In the genomic region with DNA sequence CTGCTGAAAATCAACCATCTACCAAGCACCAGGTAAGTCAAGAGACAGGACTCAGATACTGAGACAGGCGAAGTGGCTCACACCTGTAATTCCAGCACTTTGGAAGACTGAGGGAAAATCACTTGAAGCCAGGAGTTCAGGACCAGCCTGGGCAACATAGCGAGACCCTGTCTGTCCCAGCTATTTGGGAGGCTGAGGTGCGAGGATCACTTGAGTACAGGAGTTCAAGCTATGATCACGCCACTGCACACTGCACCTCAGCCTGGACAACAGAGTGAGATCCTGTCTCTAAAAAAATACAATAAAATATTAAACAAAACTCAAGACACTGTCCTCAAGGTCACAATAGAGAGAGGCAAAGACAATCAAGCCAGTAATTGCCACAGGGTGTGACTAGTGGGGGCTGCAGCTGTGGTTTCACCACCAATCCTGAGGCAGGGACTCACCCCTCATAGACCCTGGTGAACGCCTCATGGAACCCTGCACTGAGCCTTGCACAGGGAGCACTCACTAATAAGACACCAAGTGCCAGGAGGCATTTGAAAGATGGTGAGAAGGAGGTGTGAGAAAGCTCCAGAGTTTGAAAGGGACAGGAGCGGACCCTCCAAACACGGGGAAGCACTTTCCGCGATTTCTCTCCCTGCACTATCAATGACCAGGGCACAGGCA, we compare ENCODE assay signal across 8 cellular contexts. TPM values are rescaled to one million over a fixed set of nuclear protein-coding genes. Genes with fewer than 3 reads are reported as not detected.
DNase-seq lines count a peak whose midpoint lies in the region; ATAC-seq, FAIRE-seq and TF ChIP-seq lines count a peak whose summit lies in the region.

No MANE protein-coding gene starts in this region.

- H3K4me3 ChIP-seq in AG10803 (ENCODE audit: low read length) = peak overlapping the region; percentile 93
- peak overlapping the region; percentile 87 for H3K4me3 ChIP-seq in HUES48 (ENCODE audit: low read depth, low read length)
- peak overlapping the region; percentile 95 for H3K4me3 ChIP-seq in K562
- peak overlapping the region; percentile 87 for H3K4me3 ChIP-seq in mesodermal cell (ENCODE audit: extremely low read depth, insufficient read depth, low read length, poor library complexity, severe bottlenecking)

- in situ Hi-C loops in K562 (cut with MboI) = no loop called here

- no peak for DNase-seq in AG10803 (ENCODE audit: low read depth)
- no peak for DNase-seq in K562 (ENCODE audit: extremely low read depth in 1 of 4, low spot score in 3 of 4)
- no peak for DNase-seq in GM12892 (ENCODE audit: insufficient read length)
- no peak for DNase-seq in NCI-H187 (lab: John Stamatoyannopoulos, UW)

- H3K4me1 ChIP-seq in HUES48 (ENCODE audit: control insufficient read depth, insufficient read depth, low read length) = no peaks in the 10 kb centered on the region; the same call in 1 of the 2 replicates
- H3K4me1 ChIP-seq in K562 (replicated peaks in 1 of 2; ENCODE audit: control insufficient read depth in 2 of 2, insufficient read depth in 2 of 2, low read length in 2 of 2) = peaks cover 20 to 31% of the 10 kb centered on the region in 2 experiments; a peak in 4 of 5 replicates
- H3K4me1 ChIP-seq in mesodermal cell (ENCODE audit: control insufficient read depth, insufficient read depth, low read length, poor library complexity, severe bottlenecking) = peaks cover 17% of the 10 kb centered on the region

- intact Hi-C loops in K562 (cut with micrococcal nuclease) = no loop called here

- H3K9me1 ChIP-seq in K562 (ENCODE audit: control insufficient read depth, insufficient read depth, low read length) = peaks cover 15% of the 10 kb centered on the region

- TF ChIP-seq CTCF in AG10803 (conservative IDR thresholded peaks at IDR 0.05; ENCODE audit: low read length) = no peak
- TF ChIP-seq CTCF in K562 (IDR thresholded peaks at IDR 0.05 in 2 of 3, conservative IDR thresholded peaks at IDR 0.05 in 1 of 3; ENCODE audit: insufficient read depth in 2 of 3, low read depth in 1 of 3, low read length in 3 of 3) = no peak

- TF ChIP-seq RAD21 in K562 (CRISPR knock-in tag; conservative IDR thresholded peaks at IDR 0.05 in 1 of 2, IDR thresholded peaks at IDR 0.05 in 1 of 2) = no peak

- no peaks in the 10 kb centered on the region for H3K27me3 ChIP-seq in HUES48 (ENCODE audit: control insufficient read depth, insufficient read depth, low read length)
- H3K27me3 ChIP-seq in K562 (ENCODE audit: control insufficient read depth in 2 of 2, insufficient read depth in 2 of 2, low read length in 2 of 2) = no peaks in the 10 kb centered on the region

- FAIRE-seq in K562 (lab: Jason Lieb, UNC) (no peak), GM12892 (lab: Jason Lieb, UNC) (no peak)

- H3K4me2 ChIP-seq in K562 (ENCODE audit: insufficient read depth, low read length) = peak overlapping the region; percentile 97

- ATAC-seq in K562 (0 out of 3 replicates have a peak, but pooled peaks have one; percentile 7), HG03095 (IDR thresholded peaks at IDR 0.05; ENCODE audit: unreplicated experiment) (no peak), GM19463 (IDR thresholded peaks at IDR 0.05; ENCODE audit: unreplicated experiment) (no peak)

- no peak for TF ChIP-seq POLR2A in K562 (conservative IDR thresholded peaks at IDR 0.05)
- no peak; the same call in 1 of the 2 replicates for TF ChIP-seq POLR2A in GM12892 (IDR thresholded peaks at IDR 0.05; ENCODE audit: low read depth, low read length)

- CTCF ChIA-PET in K562 (lab: Yijun Ruan, JAX; ENCODE audit: low intra/inter-chr PET ratio) = interaction anchor here (1.4 kb wide), 1 partner anchor 39 kb away, joined by 3 read pairs; no protein-coding TSS in a partner anchor

- H3K9me3 ChIP-seq in HUES48 (ENCODE audit: control insufficient read depth, insufficient read depth, low read length) (no peaks in the 10 kb centered on the region), K562 (replicated peaks; ENCODE audit: control insufficient read depth, insufficient read depth, low read depth, low read length) (no peaks in the 10 kb centered on the region), mesodermal cell (ENCODE audit: control insufficient read depth, low read length) (no peaks in the 10 kb centered on the region)

- WGBS in K562 (ENCODE audit: insufficient coverage, low coverage, missing lambda C conversion rate) = 36% methylated on average over 9 of the region's 9 CpGs
- WGBS in mesodermal cell (ENCODE audit: insufficient coverage in 2 of 2), 2 experiments = 78 to 91% methylated on average over 8 of the region's 9 CpGs

- no peak overlapping the region for H3K27ac ChIP-seq in HUES48 (ENCODE audit: low read depth, low read length)
- peak overlapping the region; percentile 94 for H3K27ac ChIP-seq in K562 (ENCODE audit: extremely low read depth, low read depth, low read length)
- no peak overlapping the region for H3K27ac ChIP-seq in mesodermal cell (ENCODE audit: low read depth, low read length, severe bottlenecking)

- peaks cover 55% of the 10 kb centered on the region for H4K20me1 ChIP-seq in K562 (replicated peaks; ENCODE audit: control insufficient read depth, insufficient read depth, low read length)

- peak overlapping the region; percentile 95 for H3K9ac ChIP-seq in HUES48 (ENCODE audit: low read depth, low read length)
- peak overlapping the region; percentile 98 to 99 for H3K9ac ChIP-seq in K562 (ENCODE audit: insufficient read depth in 1 of 2, low read depth in 2 of 2, low read length in 2 of 2)

- peaks cover 67% of the 10 kb centered on the region for H3K79me2 ChIP-seq in K562 (ENCODE audit: control insufficient read depth, insufficient read depth, low read length)

- POLR2A ChIA-PET in K562 (lab: Yijun Ruan, JAX) = interaction anchor here (0.5 to 5.6 kb wide), 12 partner anchors 8 to 878 kb away, joined by 3 to 130 read pairs (median 4); a partner anchor contains a TSS

- H2AFZ ChIP-seq in K562 (ENCODE audit: low read depth, low read length) = no peak overlapping the region

- peaks cover 59% of the 10 kb centered on the region for H3K36me3 ChIP-seq in HUES48 (ENCODE audit: control insufficient read depth, insufficient read depth, low read length)
- H3K36me3 ChIP-seq in K562 (ENCODE audit: control insufficient read depth, insufficient read depth, low read length) = peaks cover 65% of the 10 kb centered on the region
- H3K36me3 ChIP-seq in mesodermal cell (ENCODE audit: control insufficient read depth, insufficient read depth, low read length) = peaks cover 59% of the 10 kb centered on the region

- BruUV-seq in K562 (replicated peaks; lab: Mats Ljungman, UMichigan) = no TSS peak

- TF ChIP-seq EP300 in K562 (IDR thresholded peaks at IDR 0.05; ENCODE audit: low read length) = no peak

TF ChIP-seq in K562, 482 proteins besides CTCF, POLR2A, EP300 and RAD21 (continues in another document):
- TF ChIP-seq, protein P1, sequence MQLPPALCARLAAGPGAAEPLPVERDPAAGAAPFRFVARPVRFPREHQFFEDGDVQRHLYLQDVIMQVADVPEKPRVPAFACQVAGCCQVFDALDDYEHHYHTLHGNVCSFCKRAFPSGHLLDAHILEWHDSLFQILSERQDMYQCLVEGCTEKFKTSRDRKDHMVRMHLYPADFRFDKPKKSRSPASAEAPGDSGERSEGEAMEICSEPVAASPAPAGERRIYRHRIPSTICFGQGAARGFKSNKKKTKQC (CRISPR knock-in tag; IDR thresholded peaks at IDR 0.05) = no peak
- TF ChIP-seq ZC3H4 (CRISPR knock-in tag; IDR thresholded peaks at IDR 0.05; ENCODE audit: borderline replicate concordance) = 0 out of 2 replicates have a peak, but pooled peaks have one; percentile 49

RNA-seq across cellular contexts. Expression of a gene that starts 1.7 kb away (rescaled TPM):
- 199 and 404 TPM in 2 replicates for total RNA-seq in K562 (2011; cell fraction: chromatin; rRNA removed; ENCODE audit: low replicate concordance)
- 262 and 289 TPM in 2 replicates for total RNA-seq in K562 (2011; cell fraction: nucleolus; rRNA removed)
- 279 and 385 TPM in 2 replicates for total RNA-seq in K562 (2011; cell fraction: nucleoplasm; rRNA removed)
- total RNA-seq in K562 (2014; rRNA removed) (57.7 and 72.7 TPM in 2 replicates), K562 (2014; rRNA removed; fragmentation: Illumina TruSeq; extraction: Trizol) (66.3 and 73.6 TPM in 2 replicates), K562 (2015; rRNA removed; fragmentation: Illumina TruSeq; extraction: Trizol) (69.9 and 74.3 TPM in 2 replicates), K562 (2021) (106 and 112 TPM in 2 replicates)
- polyA plus RNA-seq in K562 (2011; rRNA removed) (38.8 and 50.3 TPM in 2 replicates), K562 (2014; fragmentation: Illumina TruSeq; extraction: Trizol) (32.6 and 39.0 TPM in 2 replicates), K562 (2014; fragmentation: Nextera tagmentation; extraction: Ambion mirVana) (10 to 100 TPM; 29.8 to 35.9 TPM), K562 (2014; rRNA removed) (72.2 and 73.2 TPM in 2 replicates)
- 46.3 and 48.3 TPM in 2 replicates for polyA plus RNA-seq in K562 (2011; cell fraction: cytosol; rRNA removed)
- 168 and 245 TPM in 2 replicates for polyA plus RNA-seq in K562 (2011; cell fraction: nucleus; rRNA removed)
- 55.7 and 78.9 TPM in 2 replicates for polyA plus RNA-seq in K562 (2012)
- 318 and 400 TPM in 2 replicates for polyA minus RNA-seq in K562 (2011; rRNA and poly(A)+ RNA removed)
- 171 and 228 TPM in 2 replicates for polyA minus RNA-seq in K562 (2011; cell fraction: cytosol; rRNA and poly(A)+ RNA removed)
- 155 and 182 TPM in 2 replicates for polyA minus RNA-seq in K562 (2011; cell fraction: nucleus; rRNA and poly(A)+ RNA removed)
- polyA plus RNA-seq in mesodermal cell (2013, experiment 1 of 2) = 43.6 TPM
- polyA plus RNA-seq in mesodermal cell (2013, experiment 2 of 2) = 42.7 TPM
- polyA plus RNA-seq in GM12892 (2012; ENCODE audit: missing spikeins) = 43.5 TPM

RNA-seq across cellular contexts. Expression of a gene that starts 39.2 kb away (rescaled TPM):
- total RNA-seq in K562 (2011; cell fraction: chromatin; rRNA removed; ENCODE audit: low replicate concordance) = 43.1 and 99.4 TPM in 2 replicates
- 19.2 and 27.8 TPM in 2 replicates for total RNA-seq in K562 (2011; cell fraction: nucleolus; rRNA removed)
- total RNA-seq in K562 (2011; cell fraction: nucleoplasm; rRNA removed) = 47.1 and 72.9 TPM in 2 replicates
- total RNA-seq in K562 (2014; rRNA removed) = 11.6 and 14.7 TPM in 2 replicates
- 18.5 and 21.2 TPM in 2 replicates for total RNA-seq in K562 (2014; rRNA removed; fragmentation: Illumina TruSeq; extraction: Trizol)
- total RNA-seq in K562 (2015; rRNA removed; fragmentation: Illumina TruSeq; extraction: Trizol) = 17.7 and 18.6 TPM in 2 replicates
- total RNA-seq in K562 (2021) = 21.7 and 23.8 TPM in 2 replicates
- 12.5 and 13.6 TPM in 2 replicates for polyA plus RNA-seq in K562 (2011; rRNA removed)
- 5.0 and 7.1 TPM in 2 replicates for polyA plus RNA-seq in K562 (2011; cell fraction: cytosol; rRNA removed)
- 29.2 and 35.6 TPM in 2 replicates for polyA plus RNA-seq in K562 (2011; cell fraction: nucleus; rRNA removed)
- 14.6 and 16.4 TPM in 2 replicates for polyA plus RNA-seq in K562 (2012)
- 21.1 and 25.6 TPM in 2 replicates for polyA plus RNA-seq in K562 (2014; fragmentation: Illumina TruSeq; extraction: Trizol)
- polyA plus RNA-seq in K562 (2014; fragmentation: Nextera tagmentation; extraction: Ambion mirVana) = 1 to 10 TPM; 4.3 to 6.0 TPM
- 11.3 and 11.7 TPM in 2 replicates for polyA plus RNA-seq in K562 (2014; rRNA removed)
- 33.0 and 33.6 TPM in 2 replicates for polyA minus RNA-seq in K562 (2011; rRNA and poly(A)+ RNA removed)
- 14.9 and 19.5 TPM in 2 replicates for polyA minus RNA-seq in K562 (2011; cell fraction: cytosol; rRNA and poly(A)+ RNA removed)
- 28.1 and 41.1 TPM in 2 replicates for polyA minus RNA-seq in K562 (2011; cell fraction: nucleus; rRNA and poly(A)+ RNA removed)
- 30.2 TPM for polyA plus RNA-seq in mesodermal cell (2013, experiment 1 of 2)
- polyA plus RNA-seq in mesodermal cell (2013, experiment 2 of 2) = 25.0 TPM
- 14.1 TPM for polyA plus RNA-seq in GM12892 (2012; ENCODE audit: missing spikeins)
